In the genomic region with DNA sequence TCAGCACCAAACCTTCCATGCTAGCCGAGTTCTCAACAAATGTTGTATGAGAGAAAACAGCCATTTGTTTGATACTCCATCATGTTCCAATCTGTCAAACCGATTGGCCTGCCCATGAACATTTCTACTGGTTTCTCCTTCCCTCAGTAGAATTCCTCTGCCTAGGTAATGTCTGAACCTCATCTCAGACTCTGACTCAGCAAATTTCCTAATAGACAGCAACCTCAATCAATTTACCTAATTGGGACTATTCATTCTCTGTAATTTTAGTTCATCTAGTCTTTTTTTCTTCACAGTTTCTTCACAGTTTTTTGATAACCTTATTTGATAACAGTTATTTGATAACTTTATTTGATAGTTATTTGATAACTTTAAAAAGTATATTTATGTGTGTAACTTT, we compare ENCODE assay signal across 8 cellular contexts.
"Had no signal": no experiment of that assay in that cellular context is flagged by ENCODE, and none has a peak within 500 bp of the region (broad histone marks: within the 10 kb centered on the region; RNA-seq: fewer than 3 reads in every experiment).

No MANE protein-coding gene starts in this region.

- ATAC-seq: GM23338, HCT116 had no signal

- H3K27ac ChIP-seq: HL-60 had no signal

- H3K4me1 ChIP-seq: HAP-1 had no signal

- H3K27me3 Mint-ChIP-seq: IgD-negative memory B cell had no signal

- H3K9me3 ChIP-seq: HAP-1 had no signal

- H3K36me3 Mint-ChIP-seq: IgD-negative memory B cell had no signal

- DNase-seq: H7, HFFc6, KG1 had no signal

- H3K4me2 ChIP-seq: GM23338 had no signal

- H3K4me3 Mint-ChIP-seq: GM23338, HFFc6, IgD-negative memory B cell had no signal

- H3K36me3 ChIP-seq: HAP-1 had no signal

- H3K4me3 ChIP-seq: GM23338, HAP-1 had no signal

- H2AFZ ChIP-seq: GM23338 had no signal

- H3K4me1 Mint-ChIP-seq: IgD-negative memory B cell had no signal

- H3K27ac Mint-ChIP-seq: GM23338, HFFc6, IgD-negative memory B cell had no signal
